ENCODE assay signal across 1 cellular context in genomic region chr9:108087781-108088180, GRCh38.
TF ChIP-seq lines count a peak whose summit lies in the region.

No MANE protein-coding gene starts in this region.

TF ChIP-seq in HepG2, 621 proteins besides CTCF, POLR2A, EP300 and RAD21:
- TF ChIP-seq ZBTB8A (CRISPR knock-in tag; IDR thresholded peaks at IDR 0.05; ENCODE audit: borderline replicate concordance, low read depth) (no peak), ZFP36L1 (CRISPR knock-in tag; IDR thresholded peaks at IDR 0.05) (no peak), ARID5B (CRISPR knock-in tag; IDR thresholded peaks at IDR 0.05) (no peak), ZNF558 (CRISPR knock-in tag; IDR thresholded peaks at IDR 0.05; ENCODE audit: borderline replicate concordance) (no peak), ATF6 (CRISPR knock-in tag; conservative IDR thresholded peaks at IDR 0.05) (no peak), KDM5B (CRISPR knock-in tag; IDR thresholded peaks at IDR 0.05; ENCODE audit: borderline replicate concordance) (no peak), GABPA (IDR thresholded peaks at IDR 0.05; ENCODE audit: low read depth, low read length) (no peak), GABPA (CRISPR knock-in tag; IDR thresholded peaks at IDR 0.05; ENCODE audit: low read depth) (no peak), SRSF1 (optimal IDR thresholded peaks at IDR 0.05; ENCODE audit: low read depth, low read length) (no peak), MAZ (IDR thresholded peaks at IDR 0.05; ENCODE audit: borderline replicate concordance, low read depth, low read length) (no peak), MAZ (CRISPR knock-in tag; IDR thresholded peaks at IDR 0.05; ENCODE audit: low read depth) (no peak), RFX5 (IDR thresholded peaks at IDR 0.05; ENCODE audit: low read depth, low read length) (no peak), JUN (CRISPR knock-in tag; IDR thresholded peaks at IDR 0.05) (no peak), KLF11 (CRISPR knock-in tag; IDR thresholded peaks at IDR 0.05) (no peak), ZBTB44 (CRISPR knock-in tag; IDR thresholded peaks at IDR 0.05) (no peak), ZNF337 (CRISPR knock-in tag; IDR thresholded peaks at IDR 0.05; ENCODE audit: borderline replicate concordance, low read depth) (no peak), ATAD3A (CRISPR knock-in tag; IDR thresholded peaks at IDR 0.05) (no peak), ZNF543 (CRISPR knock-in tag; IDR thresholded peaks at IDR 0.05) (no peak), ZNF883 (CRISPR knock-in tag; IDR thresholded peaks at IDR 0.05; ENCODE audit: not compliant biosample characterization) (no peak)
- TF ChIP-seq, protein P1, sequence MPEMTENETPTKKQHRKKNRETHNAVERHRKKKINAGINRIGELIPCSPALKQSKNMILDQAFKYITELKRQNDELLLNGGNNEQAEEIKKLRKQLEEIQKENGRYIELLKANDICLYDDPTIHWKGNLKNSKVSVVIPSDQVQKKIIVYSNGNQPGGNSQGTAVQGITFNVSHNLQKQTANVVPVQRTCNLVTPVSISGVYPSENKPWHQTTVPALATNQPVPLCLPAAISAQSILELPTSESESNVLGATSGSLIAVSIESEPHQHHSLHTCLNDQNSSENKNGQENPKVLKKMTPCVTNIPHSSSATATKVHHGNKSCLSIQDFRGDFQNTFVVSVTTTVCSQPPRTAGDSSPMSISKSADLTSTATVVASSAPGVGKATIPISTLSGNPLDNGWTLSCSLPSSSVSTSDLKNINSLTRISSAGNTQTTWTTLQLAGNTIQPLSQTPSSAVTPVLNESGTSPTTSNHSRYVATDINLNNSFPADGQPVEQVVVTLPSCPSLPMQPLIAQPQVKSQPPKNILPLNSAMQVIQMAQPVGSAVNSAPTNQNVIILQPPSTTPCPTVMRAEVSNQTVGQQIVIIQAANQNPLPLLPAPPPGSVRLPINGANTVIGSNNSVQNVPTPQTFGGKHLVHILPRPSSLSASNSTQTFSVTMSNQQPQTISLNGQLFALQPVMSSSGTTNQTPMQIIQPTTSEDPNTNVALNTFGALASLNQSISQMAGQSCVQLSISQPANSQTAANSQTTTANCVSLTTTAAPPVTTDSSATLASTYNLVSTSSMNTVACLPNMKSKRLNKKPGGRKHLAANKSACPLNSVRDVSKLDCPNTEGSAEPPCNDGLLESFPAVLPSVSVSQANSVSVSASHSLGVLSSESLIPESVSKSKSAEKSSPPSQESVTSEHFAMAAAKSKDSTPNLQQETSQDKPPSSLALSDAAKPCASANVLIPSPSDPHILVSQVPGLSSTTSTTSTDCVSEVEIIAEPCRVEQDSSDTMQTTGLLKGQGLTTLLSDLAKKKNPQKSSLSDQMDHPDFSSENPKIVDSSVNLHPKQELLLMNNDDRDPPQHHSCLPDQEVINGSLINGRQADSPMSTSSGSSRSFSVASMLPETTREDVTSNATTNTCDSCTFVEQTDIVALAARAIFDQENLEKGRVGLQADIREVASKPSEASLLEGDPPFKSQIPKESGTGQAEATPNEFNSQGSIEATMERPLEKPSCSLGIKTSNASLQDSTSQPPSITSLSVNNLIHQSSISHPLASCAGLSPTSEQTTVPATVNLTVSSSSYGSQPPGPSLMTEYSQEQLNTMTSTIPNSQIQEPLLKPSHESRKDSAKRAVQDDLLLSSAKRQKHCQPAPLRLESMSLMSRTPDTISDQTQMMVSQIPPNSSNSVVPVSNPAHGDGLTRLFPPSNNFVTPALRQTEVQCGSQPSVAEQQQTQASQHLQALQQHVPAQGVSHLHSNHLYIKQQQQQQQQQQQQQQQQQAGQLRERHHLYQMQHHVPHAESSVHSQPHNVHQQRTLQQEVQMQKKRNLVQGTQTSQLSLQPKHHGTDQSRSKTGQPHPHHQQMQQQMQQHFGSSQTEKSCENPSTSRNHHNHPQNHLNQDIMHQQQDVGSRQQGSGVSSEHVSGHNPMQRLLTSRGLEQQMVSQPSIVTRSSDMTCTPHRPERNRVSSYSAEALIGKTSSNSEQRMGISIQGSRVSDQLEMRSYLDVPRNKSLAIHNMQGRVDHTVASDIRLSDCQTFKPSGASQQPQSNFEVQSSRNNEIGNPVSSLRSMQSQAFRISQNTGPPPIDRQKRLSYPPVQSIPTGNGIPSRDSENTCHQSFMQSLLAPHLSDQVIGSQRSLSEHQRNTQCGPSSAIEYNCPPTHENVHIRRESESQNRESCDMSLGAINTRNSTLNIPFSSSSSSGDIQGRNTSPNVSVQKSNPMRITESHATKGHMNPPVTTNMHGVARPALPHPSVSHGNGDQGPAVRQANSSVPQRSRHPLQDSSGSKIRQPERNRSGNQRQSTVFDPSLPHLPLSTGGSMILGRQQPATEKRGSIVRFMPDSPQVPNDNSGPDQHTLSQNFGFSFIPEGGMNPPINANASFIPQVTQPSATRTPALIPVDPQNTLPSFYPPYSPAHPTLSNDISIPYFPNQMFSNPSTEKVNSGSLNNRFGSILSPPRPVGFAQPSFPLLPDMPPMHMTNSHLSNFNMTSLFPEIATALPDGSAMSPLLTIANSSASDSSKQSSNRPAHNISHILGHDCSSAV (CRISPR knock-in tag; IDR thresholded peaks at IDR 0.05; ENCODE audit: borderline replicate concordance) = no peak
